8 cellular contexts compared by ENCODE assay signal in genomic region chr12:98698603-98699463, GRCh38. TPM values are rescaled to one million over a fixed set of nuclear protein-coding genes. Genes with fewer than 3 reads are reported as not detected.
A peak's percentile ranks its signal among the peaks of the same experiment; 100 is the strongest.
DNase-seq lines count a peak whose midpoint lies in the region; ATAC-seq lines count a peak whose summit lies in the region.

No MANE protein-coding gene starts in this region.

- intact Hi-C loops in posterior cingulate gyrus (cut with DNase I) = loop anchor here (2.0 kb wide), 1 partner anchor 240 kb away; no protein-coding TSS in a partner anchor
- intact Hi-C loops in activated T-helper 2 cell treated with anti-CD3 and anti-CD28 coated beads, Interferon-gamma antibody, Interleukin-2, Interleukin-4, amounts not matched to agents 10 μg/mL and 5 μg/mL and 100 μg/mL, durations not matched to agents 14 hours and 24 hours and 36 hours (cut with micrococcal nuclease) = loop anchor here (1.0 to 2.0 kb wide), 2 partner anchors 44 to 299 kb away; no protein-coding TSS in a partner anchor

- peaks cover 9% of the 10 kb centered on the region for H3K4me1 Mint-ChIP-seq in activated T-cell treated with anti-CD3 and anti-CD28 coated beads, Interleukin-2, amount 50 U/mL, for 4 hours (ENCODE audit: low read depth)
- peaks cover 13% of the 10 kb centered on the region for H3K4me1 Mint-ChIP-seq in activated T-helper 2 cell treated with anti-CD3 and anti-CD28 coated beads, Interferon-gamma antibody, Interleukin-2, Interleukin-4, amounts not matched to agents 10 μg/mL and 5 μg/mL and 100 μg/mL, durations not matched to agents 14 hours and 24 hours and 36 hours (ENCODE audit: low read depth)

- peak; percentile 81 for DNase-seq in DMS79 treated with DMSO at 0.1 percent for 48 hours (lab: John Stamatoyannopoulos, UW)
- DNase-seq in NOMO-1 treated with dmso at 0.1 percent for 144 hours (lab: John Stamatoyannopoulos, UW; ENCODE audit: unreplicated experiment) = peak; percentile 4
- peak; percentile 12 for DNase-seq in activated T-cell treated with anti-CD3 and anti-CD28 coated beads, Interleukin-2, amount 50 U/mL, for 4 hours
- peak; percentile 46 for DNase-seq in foreskin melanocyte
- DNase-seq in posterior cingulate gyrus = peak; percentile 46 to 97 (median 75)
- no peak for DNase-seq in activated T-helper 2 cell treated with anti-CD3 and anti-CD28 coated beads, Interferon-gamma antibody, Interleukin-2, Interleukin-4, amounts not matched to agents 10 μg/mL and 5 μg/mL and 100 μg/mL, durations not matched to agents 14 hours and 24 hours and 36 hours (ENCODE audit: low spot score)

- no peak overlapping the region for H3K4me3 Mint-ChIP-seq in activated T-cell treated with anti-CD3 and anti-CD28 coated beads, Interleukin-2, amount 50 U/mL, for 4 hours
- no peak overlapping the region for H3K4me3 Mint-ChIP-seq in activated T-helper 2 cell treated with anti-CD3 and anti-CD28 coated beads, Interferon-gamma antibody, Interleukin-2, Interleukin-4, amounts not matched to agents 10 μg/mL and 5 μg/mL and 100 μg/mL, durations not matched to agents 14 hours and 24 hours and 36 hours (ENCODE audit: low read depth)

- H3K9me3 Mint-ChIP-seq in activated T-cell treated with anti-CD3 and anti-CD28 coated beads, Interleukin-2, amount 50 U/mL, for 4 hours = no peaks in the 10 kb centered on the region
- H3K9me3 Mint-ChIP-seq in activated T-helper 2 cell treated with anti-CD3 and anti-CD28 coated beads, Interferon-gamma antibody, Interleukin-2, Interleukin-4, amounts not matched to agents 10 μg/mL and 5 μg/mL and 100 μg/mL, durations not matched to agents 14 hours and 24 hours and 36 hours = no peaks in the 10 kb centered on the region

- H3K27ac Mint-ChIP-seq in activated T-helper 2 cell treated with anti-CD3 and anti-CD28 coated beads, Interferon-gamma antibody, Interleukin-2, Interleukin-4, amounts not matched to agents 10 μg/mL and 5 μg/mL and 100 μg/mL, durations not matched to agents 14 hours and 24 hours and 36 hours = no peak overlapping the region

- no peaks in the 10 kb centered on the region for H3K27me3 Mint-ChIP-seq in activated T-cell treated with anti-CD3 and anti-CD28 coated beads, Interleukin-2, amount 50 U/mL, for 4 hours (ENCODE audit: low read depth)
- no peaks in the 10 kb centered on the region for H3K27me3 Mint-ChIP-seq in activated T-helper 2 cell treated with anti-CD3 and anti-CD28 coated beads, Interferon-gamma antibody, Interleukin-2, Interleukin-4, amounts not matched to agents 10 μg/mL and 5 μg/mL and 100 μg/mL, durations not matched to agents 14 hours and 24 hours and 36 hours (ENCODE audit: low read depth)

- ATAC-seq in GM19463 (IDR thresholded peaks at IDR 0.05; ENCODE audit: unreplicated experiment) (peak; percentile 96), HG03469 (IDR thresholded peaks at IDR 0.05; ENCODE audit: unreplicated experiment) (peak; percentile 95)
- peak; percentile 54 to 70 for ATAC-seq in activated T-cell treated with anti-CD3 and anti-CD28 coated beads, Interleukin-2, amount 50 U/mL, for 4 hours

- H3K36me3 Mint-ChIP-seq in activated T-cell treated with anti-CD3 and anti-CD28 coated beads, Interleukin-2, amount 50 U/mL, for 4 hours (ENCODE audit: insufficient read depth) = peaks cover 32% of the 10 kb centered on the region
- H3K36me3 Mint-ChIP-seq in activated T-helper 2 cell treated with anti-CD3 and anti-CD28 coated beads, Interferon-gamma antibody, Interleukin-2, Interleukin-4, amounts not matched to agents 10 μg/mL and 5 μg/mL and 100 μg/mL, durations not matched to agents 14 hours and 24 hours and 36 hours (ENCODE audit: low read depth) = peaks cover 44% of the 10 kb centered on the region

RNA-seq across cellular contexts. Expression of gene APAF1, which starts 53.7 kb away (rescaled TPM):
- total RNA-seq in activated T-cell treated with anti-CD3 and anti-CD28 coated beads, Interleukin-2, amount 50 U/mL, for 4 hours = 1 to 10 TPM; 4.8 to 9.2 (median 6.6) TPM
- total RNA-seq in activated T-helper 2 cell treated with anti-CD3 and anti-CD28 coated beads, Interferon-gamma antibody, Interleukin-2, Interleukin-4, amounts not matched to agents 10 μg/mL and 5 μg/mL and 100 μg/mL, durations not matched to agents 14 hours and 24 hours and 36 hours = 28.3 and 31.2 TPM in 2 replicates

RNA-seq across cellular contexts. Expression of gene IKBIP, which starts 54.2 kb away (rescaled TPM):
- 10 to 100 TPM; 12.0 to 14.5 (median 12.6) TPM for total RNA-seq in activated T-cell treated with anti-CD3 and anti-CD28 coated beads, Interleukin-2, amount 50 U/mL, for 4 hours
- 39.9 and 41.1 TPM in 2 replicates for total RNA-seq in activated T-helper 2 cell treated with anti-CD3 and anti-CD28 coated beads, Interferon-gamma antibody, Interleukin-2, Interleukin-4, amounts not matched to agents 10 μg/mL and 5 μg/mL and 100 μg/mL, durations not matched to agents 14 hours and 24 hours and 36 hours
